In the genomic region with DNA sequence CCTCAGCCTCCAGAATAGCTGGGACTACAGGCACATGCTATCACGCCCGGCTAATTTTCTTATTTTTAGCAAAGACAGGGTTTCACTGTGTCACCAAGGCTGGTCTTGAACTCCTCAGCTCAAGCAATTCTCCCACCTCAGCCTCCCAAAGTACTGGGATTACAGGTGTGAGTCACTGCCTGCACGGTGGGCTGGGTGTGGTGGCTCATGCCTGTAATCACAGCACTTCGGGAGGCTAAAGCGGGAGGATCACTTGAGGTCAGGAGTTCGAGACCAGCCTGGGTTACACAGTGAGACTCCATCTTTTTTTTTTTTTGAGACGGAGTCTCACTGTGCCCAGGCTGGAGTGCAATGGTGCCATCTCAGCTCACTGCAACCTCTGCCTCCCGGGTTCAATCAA, we compare ENCODE assay signal across 15 cellular contexts. TPM values are rescaled to one million over a fixed set of nuclear protein-coding genes. Genes with fewer than 3 reads are reported as not detected.
"Had no signal": no experiment of that assay in that cellular context is flagged by ENCODE, and none has a peak within 500 bp of the region (broad histone marks: within the 10 kb centered on the region; RNA-seq: fewer than 3 reads in every experiment).

No MANE protein-coding gene starts in this region.

RNA-seq across cellular contexts. Expression of gene TPSD1, which starts 36.9 kb away (rescaled TPM):
- total RNA-seq: left lobe of liver; lung microvascular endothelial cell; mesenteric fat pad; myocyte; naive thymus-derived CD4-positive, alpha-beta T cell; natural killer cell treated with Interleukin-12 subunit alpha and Interleukin-12 subunit beta and Interleukin-15 and Interleukin-18, amount 100 ng/mL, for 72 hours; progenitor cell of endocrine pancreas; pulmonary artery endothelial cell; renal cortical epithelial cell; right lobe of liver; skeletal muscle tissue; smooth muscle cell; temporal lobe had no signal
- polyA plus RNA-seq: keratinocyte; naive thymus-derived CD4-positive, alpha-beta T cell; neural cell; smooth muscle cell had no signal

RNA-seq across cellular contexts. Expression of gene BAIAP3, which starts 40.6 kb away (rescaled TPM):
- polyA plus RNA-seq: keratinocyte had no signal

RNA-seq across cellular contexts. Expression of gene TPSAB1, which starts 52.3 kb away (rescaled TPM):
- total RNA-seq: lung microvascular endothelial cell, myocyte, progenitor cell of endocrine pancreas, pulmonary artery endothelial cell, renal cortical epithelial cell, smooth muscle cell, temporal lobe had no signal
- polyA plus RNA-seq: keratinocyte; naive thymus-derived CD4-positive, alpha-beta T cell; neural cell; smooth muscle cell had no signal
